10 cellular contexts compared by ENCODE assay signal in the genomic region with DNA sequence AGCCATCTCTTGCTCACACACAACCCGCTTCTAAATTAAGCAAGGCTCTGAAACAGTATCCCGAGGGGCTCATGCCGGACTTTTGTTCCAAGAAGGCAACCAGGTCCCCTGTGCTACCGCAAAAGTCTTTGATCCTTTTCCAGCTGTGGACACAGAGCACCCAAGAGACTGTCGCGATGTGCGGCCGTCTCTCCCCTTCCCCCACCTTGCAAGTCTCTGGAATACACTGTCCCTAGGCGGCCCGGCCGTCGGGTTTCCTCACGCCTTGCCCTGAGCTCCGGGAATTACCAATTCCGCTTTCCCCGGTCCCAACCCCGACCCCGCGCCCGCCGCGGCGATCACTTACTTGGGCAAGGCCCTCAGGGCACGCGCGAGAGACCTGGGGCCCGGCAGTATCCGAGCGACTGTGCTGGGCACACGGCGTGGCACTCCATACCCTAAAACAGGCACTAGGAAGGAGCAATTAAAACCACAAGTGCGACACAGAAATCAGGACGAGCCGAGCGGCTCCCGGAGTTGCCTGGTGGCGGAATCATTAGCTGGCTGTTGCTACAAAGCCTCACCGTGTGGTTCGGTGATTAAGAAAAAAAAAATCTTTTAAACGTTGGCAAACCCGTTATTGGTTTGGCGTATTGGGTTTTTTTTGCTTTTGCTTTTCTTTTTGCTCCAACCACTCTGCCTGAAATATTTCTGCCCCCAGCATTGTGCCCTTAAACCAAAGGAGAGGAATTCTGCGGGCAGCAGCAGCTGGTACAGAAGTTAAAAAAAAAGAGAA. TPM values are rescaled to one million over a fixed set of nuclear protein-coding genes. Genes with fewer than 3 reads are reported as not detected.
DNase-seq lines count a peak whose midpoint lies in the region; ATAC-seq, FAIRE-seq and TF ChIP-seq lines count a peak whose summit lies in the region.
"Had no signal": no experiment of that assay in that cellular context is flagged by ENCODE, and none has a peak within 500 bp of the region (broad histone marks: within the 10 kb centered on the region; RNA-seq: fewer than 3 reads in every experiment).

No MANE protein-coding gene starts in this region.

- H3K9me3 Mint-ChIP-seq in stimulated activated naive B cell treated with anti-CD40 and anti-IgM and Interleukin-4, amounts not matched to agents 10 μg/mL and 1 μg/mL and 100 μg/mL, for 72 hours: peaks cover under 1 to 4% of the 10 kb centered on the region in 2 donors

- no peaks in the 10 kb centered on the region for H3K9me3 ChIP-seq in left ventricle myocardium inferior (replicated peaks)

- H3K36me3 ChIP-seq in left ventricle myocardium inferior: no peaks in the 10 kb centered on the region

- H3K27me3 Mint-ChIP-seq in stimulated activated naive B cell treated with anti-CD40 and anti-IgM and Interleukin-4, amounts not matched to agents 10 μg/mL and 1 μg/mL and 100 μg/mL, for 72 hours: peaks cover 79 to 91% of the 10 kb centered on the region in 2 donors

- peak overlapping the region; percentile 91 for H3K27ac Mint-ChIP-seq in stimulated activated naive B cell treated with anti-CD40 and anti-IgM and Interleukin-4, amounts not matched to agents 10 μg/mL and 1 μg/mL and 100 μg/mL, for 72 hours

- TF ChIP-seq CTCF in left ventricle myocardium inferior (IDR thresholded peaks at IDR 0.05; ENCODE audit: borderline replicate concordance): no peak
- no peak for TF ChIP-seq CTCF in WI38 (IDR thresholded peaks at IDR 0.05; ENCODE audit: low read depth, low read length)

- H3K4me3 Mint-ChIP-seq in stimulated activated naive B cell treated with anti-CD40 and anti-IgM and Interleukin-4, amounts not matched to agents 10 μg/mL and 1 μg/mL and 100 μg/mL, for 72 hours: no peak overlapping the region

- H3K4me1 Mint-ChIP-seq in stimulated activated naive B cell treated with anti-CD40 and anti-IgM and Interleukin-4, amounts not matched to agents 10 μg/mL and 1 μg/mL and 100 μg/mL, for 72 hours: peaks cover 36 to 63% of the 10 kb centered on the region in 2 donors

- H3K36me3 Mint-ChIP-seq in stimulated activated naive B cell treated with anti-CD40 and anti-IgM and Interleukin-4, amounts not matched to agents 10 μg/mL and 1 μg/mL and 100 μg/mL, for 72 hours: peaks cover 10 to 24% of the 10 kb centered on the region in 2 donors

- peak; percentile 77 for DNase-seq in Right ventricle myocardium inferior (ENCODE audit: missing footprints)
- no peak for DNase-seq in left ventricle myocardium inferior
- peak; percentile 12 to 24 for DNase-seq in frontal cortex (ENCODE audit: low spot score in 2 of 2)
- no peak for DNase-seq in stimulated activated naive B cell treated with anti-CD40 and anti-IgM and Interleukin-4, amounts not matched to agents 10 μg/mL and 1 μg/mL and 100 μg/mL, for 72 hours
- no peak for DNase-seq in DMS 273 treated with DMSO at 0.1 percent for 48 hours (lab: John Stamatoyannopoulos, UW)
- no peak for DNase-seq in amygdala (lab: John Stamatoyannopoulos, UW)
- DNase-seq: activated effector memory CD4-positive, alpha-beta T cell treated with Interleukin-2 at 50 U/mL for 16 hours; NCI-H1417 had no signal

- intact Hi-C loops in Right ventricle myocardium inferior (cut with DNase I): no loop called here
- intact Hi-C loops in left ventricle myocardium inferior (cut with micrococcal nuclease): no loop called here

- ATAC-seq in Right ventricle myocardium inferior: no peak
- ATAC-seq in stimulated activated naive B cell treated with anti-CD40 and anti-IgM and Interleukin-4, amounts not matched to agents 10 μg/mL and 1 μg/mL and 100 μg/mL, for 72 hours (replicated peaks): no peak
- no peak for ATAC-seq in GM19324 (IDR thresholded peaks at IDR 0.05; ENCODE audit: low FRiP score, unreplicated experiment)

- no peak overlapping the region for H3K27ac ChIP-seq in left ventricle myocardium inferior (replicated peaks)

- H3K4me3 ChIP-seq in left ventricle myocardium inferior: no peak overlapping the region
- peak overlapping the region; percentile 41 for H3K4me3 ChIP-seq in WI38 (ENCODE audit: low read depth, low read length)

- H3K27me3 ChIP-seq in left ventricle myocardium inferior (ENCODE audit: low read depth): peaks cover 100% of the 10 kb centered on the region

- peaks cover 47% of the 10 kb centered on the region for H3K4me1 ChIP-seq in left ventricle myocardium inferior

- FAIRE-seq in frontal cortex (lab: Jason Lieb, UNC): no peak

RNA-seq across cellular contexts. Expression of a gene that starts 2.2 kb away (rescaled TPM):
- total RNA-seq in Right ventricle myocardium inferior: not detected
- total RNA-seq in left ventricle myocardium inferior: not detected
- total RNA-seq in frontal cortex: 21.6 TPM

RNA-seq across cellular contexts. Expression of a gene that starts 19.6 kb away (rescaled TPM):
- total RNA-seq in Right ventricle myocardium inferior (not detected), left ventricle myocardium inferior (not detected), frontal cortex (2.9 TPM)

Comparison
In these comparisons a context has a peak if more than half of its experiments do, and no peak if none do; other contexts are left out.
1. DNase-seq: peak in Right ventricle myocardium inferior (single experiment) and frontal cortex (2 of 2); none in left ventricle myocardium inferior (single experiment), stimulated activated naive B cell treated with anti-CD40 and anti-IgM and Interleukin-4, amounts not matched to agents 10 μg/mL and 1 μg/mL and 100 μg/mL, for 72 hours (single experiment), DMS 273 treated with DMSO at 0.1 percent for 48 hours (single experiment) and amygdala (0 of 56).
2. RNA of a gene that starts 2.2 kb away (total RNA-seq): 21.6 TPM in frontal cortex (single experiment); not detected in left ventricle myocardium inferior (single experiment) and not detected in Right ventricle myocardium inferior (single experiment); every median in the first group is over 10 times any median in the second.